In the genomic region with DNA sequence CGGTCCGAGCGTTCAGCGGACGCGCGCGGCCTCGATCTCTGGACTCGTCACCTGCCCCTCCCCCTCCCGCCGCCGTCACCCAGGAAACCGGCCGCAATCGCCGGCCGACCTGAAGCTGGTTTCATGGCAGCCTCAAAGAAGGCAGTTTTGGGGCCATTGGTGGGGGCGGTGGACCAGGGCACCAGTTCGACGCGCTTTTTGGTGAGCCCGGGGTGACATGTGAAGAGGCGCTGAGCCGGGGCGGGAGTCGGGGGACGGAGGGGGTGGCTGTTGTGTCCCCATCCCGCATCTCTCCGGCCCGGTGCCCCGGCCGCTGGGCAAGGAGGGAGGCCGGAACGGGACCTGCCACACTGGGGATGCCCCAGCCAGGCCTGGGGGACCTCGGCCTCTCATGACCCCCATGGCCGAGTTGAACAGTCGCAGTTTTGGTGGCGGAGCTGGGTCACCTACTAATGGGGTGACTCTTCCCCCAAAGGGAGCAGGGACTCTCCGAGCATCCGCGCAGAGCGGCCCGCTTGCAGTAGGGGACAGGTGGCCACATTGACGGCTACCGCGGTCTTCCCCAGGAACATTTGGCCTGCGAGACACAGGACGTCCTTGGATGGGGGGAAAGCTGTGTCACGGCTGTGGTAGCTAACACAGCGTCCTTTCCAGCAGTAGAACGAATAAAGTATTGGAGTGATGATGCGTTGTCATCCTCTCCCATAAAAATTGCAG, we compare ENCODE assay signal across 8 cellular contexts. TPM values are rescaled to one million over a fixed set of nuclear protein-coding genes. Genes with fewer than 3 reads are reported as not detected.
A peak's percentile ranks its signal among the peaks of the same experiment; 100 is the strongest.
DNase-seq lines count a peak whose midpoint lies in the region; ATAC-seq and TF ChIP-seq lines count a peak whose summit lies in the region.

A gene (plus strand): TSS at position 9 of the 717 bp plus-strand sequence. CDS start 115 bp downstream, at position 124.

- H3K27ac ChIP-seq in SJCRH30 = peak within 1 kb of the TSS; percentile 83
- peak within 1 kb of the TSS; percentile 57 to 91 (median 76) for H3K27ac ChIP-seq in right lobe of liver
- peak within 1 kb of the TSS; percentile 69 for H3K27ac ChIP-seq in stomach smooth muscle (ENCODE audit: low read length)

- ATAC-seq in HG02938 (IDR thresholded peaks at IDR 0.05; ENCODE audit: unreplicated experiment) (peak; percentile 14), right lobe of liver (peak in 3 of 4 donors; percentile 0 to 15 (median 12))

- H3K4me1 ChIP-seq in SJCRH30 (no peaks in the 10 kb centered on the region), right lobe of liver (peaks cover 0 to 3% (median 0%) of the 10 kb centered on the region in 4 donors), stomach smooth muscle (ENCODE audit: control insufficient read depth, insufficient read depth, low read length) (no peaks in the 10 kb centered on the region)

- 51% methylated on average over 10 of the region's 53 CpGs for WGBS in right lobe of liver (ENCODE audit: insufficient coverage, low coverage, low lambda C conversion rate, missing lambda C conversion rate)

- H3K27me3 ChIP-seq in SJCRH30 (no peaks in the 10 kb centered on the region), right lobe of liver (no peaks in the 10 kb centered on the region), stomach smooth muscle (ENCODE audit: control insufficient read depth in 1 of 2, insufficient read depth in 2 of 2, low read length in 2 of 2) (no peaks in the 10 kb centered on the region)

- intact Hi-C loops in right lobe of liver (cut with DNase I) = no loop called here

- H3K9me3 ChIP-seq in SJCRH30 (replicated peaks) (no peaks in the 10 kb centered on the region), right lobe of liver (no peaks in the 10 kb centered on the region), stomach smooth muscle (ENCODE audit: control insufficient read depth in 2 of 2, low read length in 2 of 2) (no peaks in the 10 kb centered on the region)

- no peaks in the 10 kb centered on the region for H3K36me3 ChIP-seq in SJCRH30
- no peaks in the 10 kb centered on the region for H3K36me3 ChIP-seq in right lobe of liver
- no peaks in the 10 kb centered on the region for H3K36me3 ChIP-seq in stomach smooth muscle (ENCODE audit: control insufficient read depth in 2 of 2, insufficient read depth in 2 of 2, low read length in 2 of 2)

- peak; percentile 29 for DNase-seq in stimulated activated CD4-positive, alpha-beta T cell treated with anti-CD3 and anti-CD28 coated beads, Interleukin-15, amount 100 ng/mL, for 24 hours
- DNase-seq in stimulated activated CD4-positive, alpha-beta T cell treated with anti-CD3 and anti-CD28 coated beads, Interleukin-12 subunit alpha, Interleukin-12 subunit beta, amount 100 ng/mL, for 4 hours = no peak
- DNase-seq in SJCRH30 (peak; percentile 18 to 37), cerebellum (ENCODE audit: low spot score) (peak; percentile 10), right lobe of liver (peak in 2 of 3 donors; percentile 45 to 54), GF-D8 (lab: John Stamatoyannopoulos, UW) (no peak)

- peak within 1 kb of the TSS; percentile 68 to 79 for H3K9ac ChIP-seq in stomach smooth muscle (ENCODE audit: low read length in 2 of 2)

- no peak for TF ChIP-seq POLR2A in right lobe of liver (IDR thresholded peaks at IDR 0.05)

- TF ChIP-seq CTCF in right lobe of liver (IDR thresholded peaks at IDR 0.05) = no peak

- H3K4me3 ChIP-seq in SJCRH30 (peak within 1 kb of the TSS; percentile 76), right lobe of liver (peak within 1 kb of the TSS; percentile 51 to 68 (median 68)), stomach smooth muscle (ENCODE audit: low read length in 2 of 2) (peak within 1 kb of the TSS; percentile 77 to 79)

RNA-seq across cellular contexts. Expression of the gene that starts here (rescaled TPM):
- total RNA-seq in SJCRH30 (2014; rRNA removed; shearing (Covaris generic)) = 6.4 and 10.5 TPM in 2 replicates
- total RNA-seq in cerebellum (13.8 TPM), right lobe of liver (100 to 1,000 TPM in 3 of 6 experiments, 10 to 100 TPM in 3; 23.6 to 121 (median 73.2) TPM)

Comparison
In these comparisons a context has a peak if more than half of its experiments do, and no peak if none do; other contexts are left out.
1. DNase-seq: peak in stimulated activated CD4-positive, alpha-beta T cell treated with anti-CD3 and anti-CD28 coated beads, Interleukin-15, amount 100 ng/mL, for 24 hours (single experiment), SJCRH30 (2 of 2), cerebellum (single experiment) and right lobe of liver (2 of 3); none in stimulated activated CD4-positive, alpha-beta T cell treated with anti-CD3 and anti-CD28 coated beads, Interleukin-12 subunit alpha, Interleukin-12 subunit beta, amount 100 ng/mL, for 4 hours (single experiment) and GF-D8 (single experiment).
2. Peak in every context shown above with its lines, with median percentiles within 50 percentile points of each other: H3K27ac ChIP-seq and H3K4me3 ChIP-seq.